20 cellular contexts compared by ENCODE assay signal in genomic region chr15:101327147-101327740, GRCh38.
"Had no signal": no experiment of that assay in that cellular context is flagged by ENCODE, and none has a peak within 500 bp of the region (broad histone marks: within the 10 kb centered on the region; RNA-seq: fewer than 3 reads in every experiment).

No MANE protein-coding gene starts in this region.

- H3K36me3 Mint-ChIP-seq: mesothelial cell of epicardium; natural killer cell; stimulated activated naive B cell treated with anti-CD40 and anti-IgM and Interleukin-4, amounts not matched to agents 10 μg/mL and 1 μg/mL and 100 μg/mL, for 72 hours had no signal

- FAIRE-seq: colon, endothelial cell of umbilical vein, pancreas had no signal

- H3K36me3 ChIP-seq: pancreas, uterus had no signal

- H3K9me3 Mint-ChIP-seq: mesothelial cell of epicardium; natural killer cell; neural crest cell; stimulated activated naive B cell treated with anti-CD40 and anti-IgM and Interleukin-4, amounts not matched to agents 10 μg/mL and 1 μg/mL and 100 μg/mL, for 72 hours had no signal

- H3K4me1 Mint-ChIP-seq: mesothelial cell of epicardium; neural crest cell; stimulated activated naive B cell treated with anti-CD40 and anti-IgM and Interleukin-4, amounts not matched to agents 10 μg/mL and 1 μg/mL and 100 μg/mL, for 72 hours had no signal

- H3K9me3 ChIP-seq: pancreas, uterus had no signal

- H3K27ac ChIP-seq: foreskin keratinocyte, pancreas, uterus had no signal

- H3K4me3 ChIP-seq: pancreas, uterus had no signal

- H3K27me3 ChIP-seq: foreskin keratinocyte, pancreas, uterus had no signal

- ATAC-seq: foreskin keratinocyte; left lobe of liver; natural killer cell; pancreas; right cardiac atrium; stimulated activated naive B cell treated with anti-CD40 and anti-IgM and Interleukin-4, amounts not matched to agents 10 μg/mL and 1 μg/mL and 100 μg/mL, for 72 hours had no signal

- H3K4me3 Mint-ChIP-seq: mesothelial cell of epicardium; natural killer cell; neural crest cell; stimulated activated naive B cell treated with anti-CD40 and anti-IgM and Interleukin-4, amounts not matched to agents 10 μg/mL and 1 μg/mL and 100 μg/mL, for 72 hours had no signal

- H3K4me1 ChIP-seq: foreskin keratinocyte, pancreas, uterus had no signal

- H3K27ac Mint-ChIP-seq: mesothelial cell of epicardium; natural killer cell; progenitor cell of endocrine pancreas; stimulated activated naive B cell treated with anti-CD40 and anti-IgM and Interleukin-4, amounts not matched to agents 10 μg/mL and 1 μg/mL and 100 μg/mL, for 72 hours had no signal

- DNase-seq: cerebellar nuclear complex; dermis blood vessel endothelial cell; erythroblast; foreskin keratinocyte; natural killer cell; nucleus accumbens; pancreas; right cardiac atrium; stimulated activated CD4-positive, alpha-beta T cell treated with anti-CD3 and anti-CD28 coated beads, Interleukin-15, amount 100 ng/mL, for 24 hours; stimulated activated CD4-positive, alpha-beta T cell treated with anti-CD3 and anti-CD28 coated beads, Interleukin-1b, Interleukin-23, amount 100 ng/mL, for 48 hours; stimulated activated CD4-positive, alpha-beta T cell treated with anti-CD3 and anti-CD28 coated beads, Interleukin-4, amount 100 ng/mL, for 24 hours; stimulated activated naive B cell treated with anti-CD40 and anti-IgM and Interleukin-4, amounts not matched to agents 10 μg/mL and 1 μg/mL and 100 μg/mL, for 72 hours; trophoblast cell; uterus had no signal
